ENCODE assay signal across 8 cellular contexts in genomic region chr15:68279218-68279533, GRCh38. TPM values are rescaled to one million over a fixed set of nuclear protein-coding genes. Genes with fewer than 3 reads are reported as not detected.
A peak's percentile ranks its signal among the peaks of the same experiment; 100 is the strongest.
DNase-seq lines count a peak whose midpoint lies in the region; ATAC-seq, FAIRE-seq and TF ChIP-seq lines count a peak whose summit lies in the region.

No MANE protein-coding gene starts in this region.

- peaks cover 47% of the 10 kb centered on the region for H3K36me3 Mint-ChIP-seq in activated T-cell treated with anti-CD3 and anti-CD28 coated beads, Interleukin-2, amount 50 U/mL, for 24 hours (ENCODE audit: low read depth)

- H3K36me3 ChIP-seq in GM12878 (ENCODE audit: control insufficient read depth in 2 of 2, insufficient read depth in 2 of 2, low read length in 1 of 2), result no peaks in the 10 kb centered on the region
- H3K36me3 ChIP-seq in tibial artery, result no peaks in the 10 kb centered on the region

- TF ChIP-seq EP300 in GM12878 (IDR thresholded peaks at IDR 0.05; ENCODE audit: borderline replicate concordance in 1 of 2, control insufficient read depth in 1 of 2, low read depth in 2 of 2, low read length in 2 of 2), result no peak

- TF ChIP-seq RAD21 in GM12878 (IDR thresholded peaks at IDR 0.05; ENCODE audit: insufficient read depth, low read depth, low read length), result no peak

- TF ChIP-seq POLR2A in GM12878 (IDR thresholded peaks at IDR 0.05; ENCODE audit: low read depth, low read length) (no peak), lower leg skin (IDR thresholded peaks at IDR 0.05) (no peak)

- H3K4me3 ChIP-seq in GM12878 (peak overlapping the region; percentile 98), lower leg skin (ENCODE audit: low read depth, poor library complexity, severe bottlenecking) (peak overlapping the region; percentile 79), tibial artery (peak overlapping the region; percentile 68 to 82)

- H3K79me2 ChIP-seq in GM12878 (ENCODE audit: control insufficient read depth, insufficient read depth, low read length), result peaks cover 65% of the 10 kb centered on the region

- H3K4me2 ChIP-seq in GM12878 (ENCODE audit: control insufficient read depth, insufficient read depth), result peak overlapping the region; percentile 85

- no peak for FAIRE-seq in GM12878 (lab: Jason Lieb, UNC)

- H3K9me3 ChIP-seq in GM12878 (replicated peaks; ENCODE audit: control insufficient read depth, insufficient read depth, low read length) (no peaks in the 10 kb centered on the region; the same call in 2 of the 3 replicates), tibial artery (no peaks in the 10 kb centered on the region)

- CTCF ChIA-PET in GM12878 (lab: Yijun Ruan, JAX), result interaction anchor here (0.6 to 2.9 kb wide), 6 partner anchors 10 to 229 kb away, joined by 3 to 30 read pairs (median 4); no protein-coding TSS in a partner anchor

- no peak for DNase-seq in activated T-cell treated with anti-CD3 and anti-CD28 coated beads, Interleukin-2, amount 50 U/mL, for 24 hours
- DNase-seq in activated T-cell treated with anti-CD3 and anti-CD28 coated beads, Interleukin-2, amount 50 U/mL, for 1 hour, result no peak
- DNase-seq in GM12878 (ENCODE audit: low read depth, low spot score) (no peak), lower leg skin (ENCODE audit: low spot score in 2 of 2) (no peak), tibial artery (no peak), nucleus accumbens (lab: John Stamatoyannopoulos, UW) (no peak), NCI-H69 (lab: John Stamatoyannopoulos, UW) (no peak)
- DNase-seq in stimulated activated CD4-positive, alpha-beta T cell treated with anti-CD3 and anti-CD28 coated beads, Interleukin-4, amount 100 ng/mL, for 24 hours, result no peak

- peak overlapping the region; percentile 85 for H3K9ac ChIP-seq in GM12878 (ENCODE audit: control insufficient read depth, insufficient read depth, low read length)

- WGBS in GM12878 (ENCODE audit: insufficient coverage, insufficient replicate concordance, low lambda C conversion rate, missing lambda C conversion rate), result under 1% methylated on average over 6 of the region's 6 CpGs
- 4 to 5% methylated on average over 6 of the region's 6 CpGs for WGBS in lower leg skin, 2 donors

- no peaks in the 10 kb centered on the region for H4K20me1 ChIP-seq in GM12878 (ENCODE audit: control insufficient read depth, insufficient read depth)

- no peaks in the 10 kb centered on the region for H3K9me3 Mint-ChIP-seq in activated T-cell treated with anti-CD3 and anti-CD28 coated beads, Interleukin-2, amount 50 U/mL, for 24 hours

- POLR2A ChIA-PET in GM12878 (lab: Charles Lee), result interaction anchor here (0.6 kb wide), 1 partner anchor 53 kb away, joined by 3 read pairs; no protein-coding TSS in a partner anchor

- no peak overlapping the region for H2AFZ ChIP-seq in GM12878 (ENCODE audit: control insufficient read depth, low read depth, low read length)

- TF ChIP-seq CTCF in GM12878 (IDR thresholded peaks at IDR 0.05 in 2 of 3, conservative IDR thresholded peaks at IDR 0.05 in 1 of 3; ENCODE audit: control insufficient read depth in 2 of 3, extremely low read depth in 1 of 3, insufficient read depth in 1 of 3, low read depth in 3 of 3, low read length in 3 of 3) (no peak), lower leg skin (IDR thresholded peaks at IDR 0.05) (no peak), tibial artery (IDR thresholded peaks at IDR 0.05) (no peak)

- intact Hi-C loops in GM12878 (cut with micrococcal nuclease; ENCODE audit: unreplicated experiment), result no loop called here
- intact Hi-C loops in lower leg skin (cut with DNase I; ENCODE audit: low total_unique reads), result no loop called here
- intact Hi-C loops in tibial artery (cut with DNase I; ENCODE audit: low total_unique reads), result no loop called here

- H3K4me1 ChIP-seq in GM12878 (ENCODE audit: control insufficient read depth, insufficient read depth, low read length) (peaks cover 5% of the 10 kb centered on the region), tibial artery (peaks cover 0 to 62% (median 34%) of the 10 kb centered on the region in 4 donors)

- H3K27ac Mint-ChIP-seq in activated T-cell treated with anti-CD3 and anti-CD28 coated beads, Interleukin-2, amount 50 U/mL, for 24 hours, result peak overlapping the region; percentile 95

- SMC1A ChIA-PET in GM12878 (lab: Charles Lee; ENCODE audit: uncharacterized antibody, unreplicated experiment), result interaction anchor here (0.7 to 1.0 kb wide), 3 partner anchors 16 to 27 kb away, joined by 3 to 5 read pairs (median 4); no protein-coding TSS in a partner anchor

- no peak for ATAC-seq in GM12878

- H3K4me1 Mint-ChIP-seq in activated T-cell treated with anti-CD3 and anti-CD28 coated beads, Interleukin-2, amount 50 U/mL, for 24 hours (ENCODE audit: low read depth), result peaks cover 52% of the 10 kb centered on the region

- no TSS peak for BruUV-seq in GM12878 (replicated peaks; lab: Mats Ljungman, UMichigan)

- RAD21 ChIA-PET in GM12878 (lab: Charles Lee; ENCODE audit: unreplicated experiment), result interaction anchor here (1.0 kb wide), 1 partner anchor 27 kb away, joined by 3 read pairs; no protein-coding TSS in a partner anchor

- H3K4me3 Mint-ChIP-seq in activated T-cell treated with anti-CD3 and anti-CD28 coated beads, Interleukin-2, amount 50 U/mL, for 24 hours, result peak overlapping the region; percentile 95

- H3K27ac ChIP-seq in GM12878 (ENCODE audit: control insufficient read depth, insufficient read depth) (peak overlapping the region; percentile 91; the same call in 1 of the 2 replicates), tibial artery (peak overlapping the region; percentile 87 to 99)

- in situ Hi-C loops in GM12878 (cut with MboI), result no loop called here

- H3K27me3 Mint-ChIP-seq in activated T-cell treated with anti-CD3 and anti-CD28 coated beads, Interleukin-2, amount 50 U/mL, for 24 hours, result no peaks in the 10 kb centered on the region

- H3K27me3 ChIP-seq in GM12878 (replicated peaks in 1 of 2; ENCODE audit: control insufficient read depth in 2 of 2, insufficient read depth in 2 of 2, low read length in 1 of 2) (no peaks in the 10 kb centered on the region), tibial artery (no peaks in the 10 kb centered on the region)

TF ChIP-seq in GM12878, 131 proteins besides CTCF, POLR2A, EP300 and RAD21 (continues in another document):
- no peak for TF ChIP-seq E2F8 (IDR thresholded peaks at IDR 0.05; ENCODE audit: low read depth, partially characterized antibody)
- no peak for TF ChIP-seq BRCA1 (IDR thresholded peaks at IDR 0.05; ENCODE audit: low read depth, low read length)

RNA-seq across cellular contexts. Expression of gene FEM1B, which starts 1.6 kb away (rescaled TPM):
- total RNA-seq in GM12878 (2013; cell fraction: nucleolus; rRNA removed), result 45.1 and 48.9 TPM in 2 replicates
- total RNA-seq in GM12878 (2014; rRNA removed) (27.0 and 29.0 TPM in 2 replicates), GM12878 (2014; rRNA removed; fragmentation: Illumina TruSeq; extraction: Trizol) (29.0 and 31.4 TPM in 2 replicates), GM12878 (2021) (34.1 and 36.4 TPM in 2 replicates), lower leg skin (10 to 100 TPM; 70.6 to 90.9 (median 82.4) TPM)
- 7.7 TPM for polyA plus RNA-seq in GM12878 (2011; ENCODE audit: low read depth)
- polyA plus RNA-seq in GM12878 (2011; rRNA removed) (49.4 and 61.1 TPM in 2 replicates), GM12878 (2014; fragmentation: Illumina TruSeq; extraction: Trizol) (20.2 and 24.7 TPM in 2 replicates), GM12878 (2014; fragmentation: Nextera tagmentation; extraction: Ambion mirVana) (1 to 10 TPM; 5.5 to 5.7 TPM), GM12878 (2014; rRNA removed) (12.2 and 16.3 TPM in 2 replicates), GM12878 (2016; fragmentation: Nextera tagmentation; extraction: Ambion mirVana) (10 to 100 TPM; 14.4 to 14.6 TPM)
- polyA plus RNA-seq in GM12878 (2011; cell fraction: cytosol; rRNA removed), result 34.1 and 36.7 TPM in 2 replicates
- 22.9 and 30.8 TPM in 2 replicates for polyA plus RNA-seq in GM12878 (2011; cell fraction: nucleus; rRNA removed)
- polyA plus RNA-seq in GM12878 (2012), result 12.4 and 13.7 TPM in 2 replicates
- 171 and 274 TPM in 2 replicates for polyA minus RNA-seq in GM12878 (2011; rRNA and poly(A)+ RNA removed)
- 61.7 and 81.0 TPM in 2 replicates for polyA minus RNA-seq in GM12878 (2011; cell fraction: cytosol; rRNA and poly(A)+ RNA removed)
- polyA minus RNA-seq in GM12878 (2011; cell fraction: nucleus; rRNA and poly(A)+ RNA removed), result 28.7 and 36.5 TPM in 2 replicates

RNA-seq across cellular contexts. Expression of gene CLN6, which starts 49.6 kb away (rescaled TPM):
- 93.0 and 108 TPM in 2 replicates for total RNA-seq in GM12878 (2013; cell fraction: nucleolus; rRNA removed)
- total RNA-seq in GM12878 (2014; rRNA removed) (31.1 and 37.1 TPM in 2 replicates), GM12878 (2014; rRNA removed; fragmentation: Illumina TruSeq; extraction: Trizol) (27.3 and 29.4 TPM in 2 replicates), GM12878 (2021) (63.5 and 63.7 TPM in 2 replicates), lower leg skin (10 to 100 TPM in 3 of 4 donors, 1 to 10 TPM in 1; 9.9 to 22.5 (median 15.1) TPM)
- polyA plus RNA-seq in GM12878 (2011; ENCODE audit: low read depth), result 17.2 TPM
- polyA plus RNA-seq in GM12878 (2011; rRNA removed) (21.0 and 53.8 TPM in 2 replicates), GM12878 (2014; fragmentation: Illumina TruSeq; extraction: Trizol) (40.5 and 52.1 TPM in 2 replicates), GM12878 (2014; fragmentation: Nextera tagmentation; extraction: Ambion mirVana) (1 to 10 TPM in 1 of 2 experiments, under 1 TPM in 1; 0.74 to 1.4 TPM), GM12878 (2014; rRNA removed) (69.0 and 72.0 TPM in 2 replicates), GM12878 (2016; fragmentation: Nextera tagmentation; extraction: Ambion mirVana) (10 to 100 TPM; 16.3 to 19.6 TPM)
- polyA plus RNA-seq in GM12878 (2011; cell fraction: cytosol; rRNA removed), result 68.3 and 86.8 TPM in 2 replicates
- polyA plus RNA-seq in GM12878 (2011; cell fraction: nucleus; rRNA removed), result 59.7 and 73.1 TPM in 2 replicates
- polyA plus RNA-seq in GM12878 (2012), result 30.2 and 31.2 TPM in 2 replicates
- polyA minus RNA-seq in GM12878 (2011; rRNA and poly(A)+ RNA removed), result 127 and 131 TPM in 2 replicates
- polyA minus RNA-seq in GM12878 (2011; cell fraction: cytosol; rRNA and poly(A)+ RNA removed), result 34.1 and 34.6 TPM in 2 replicates
- polyA minus RNA-seq in GM12878 (2011; cell fraction: nucleus; rRNA and poly(A)+ RNA removed), result 28.4 and 72.4 TPM in 2 replicates
